Comparison of ENCODE assay signal across 9 cellular contexts in genomic region chr12:124938066-124938465, GRCh38. TPM values are rescaled to one million over a fixed set of nuclear protein-coding genes. Genes with fewer than 3 reads are reported as not detected.
DNase-seq lines count a peak whose midpoint lies in the region; ATAC-seq and TF ChIP-seq lines count a peak whose summit lies in the region.
"Had no signal": no experiment of that assay in that cellular context is flagged by ENCODE, and none has a peak within 500 bp of the region (broad histone marks: within the 10 kb centered on the region; RNA-seq: fewer than 3 reads in every experiment).

No MANE protein-coding gene starts in this region.

- H3K9me3 ChIP-seq in OCI-LY3 (ENCODE audit: insufficient read depth, low read length), result no peaks in the 10 kb centered on the region

- no peaks in the 10 kb centered on the region for H3K79me2 ChIP-seq in OCI-LY3 (ENCODE audit: low read length)

- no peak for TF ChIP-seq CTCF in OCI-LY3 (IDR thresholded peaks at IDR 0.05; ENCODE audit: low read depth, low read length)
- TF ChIP-seq CTCF in foreskin keratinocyte (conservative IDR thresholded peaks at IDR 0.05), result no peak

- H3K27ac ChIP-seq in OCI-LY3 (ENCODE audit: low read length) (peak overlapping the region; percentile 84), foreskin keratinocyte (peak overlapping the region; percentile 77), skin epidermis (peak overlapping the region in 20 of 21 experiments; percentile 33 to 89 (median 82))

- peak overlapping the region; percentile 77 for H3K4me3 ChIP-seq in OCI-LY3 (ENCODE audit: low read length)
- peak overlapping the region in 1 of 7 experiments; percentile 40 for H3K4me3 ChIP-seq in skin epidermis

- H3K27me3 ChIP-seq in OCI-LY3 (ENCODE audit: low read depth, low read length), result no peaks in the 10 kb centered on the region
- no peaks in the 10 kb centered on the region for H3K27me3 ChIP-seq in foreskin keratinocyte

- H4K20me1 ChIP-seq in OCI-LY3 (ENCODE audit: insufficient read depth, low read length), result no peaks in the 10 kb centered on the region

- H3K9ac ChIP-seq in OCI-LY3 (ENCODE audit: low read length), result peak overlapping the region; percentile 72

- H3K4me2 ChIP-seq in OCI-LY3 (ENCODE audit: low read length), result peak overlapping the region; percentile 69

- DNase-seq in foreskin keratinocyte (no peak), NCI-H1092 (lab: John Stamatoyannopoulos, UW) (no peak), germinal center (ENCODE audit: low spot score) (no peak)
- DNase-seq: NCI-H748 treated with DMSO at 0.1 percent for 48 hours had no signal

- no peaks in the 10 kb centered on the region for H3K36me3 ChIP-seq in OCI-LY3 (replicated peaks; ENCODE audit: low read depth, low read length)

- no peak overlapping the region for H2AFZ ChIP-seq in OCI-LY3 (ENCODE audit: low read depth, low read length)

- H3K4me1 ChIP-seq in OCI-LY3 (ENCODE audit: low read length) (peaks cover 19% of the 10 kb centered on the region), foreskin keratinocyte (peaks cover 9% of the 10 kb centered on the region)

- ATAC-seq in GM18498 (IDR thresholded peaks at IDR 0.05; ENCODE audit: unreplicated experiment) (peak; percentile 15), foreskin keratinocyte (no peak), GM19452 (IDR thresholded peaks at IDR 0.05; ENCODE audit: unreplicated experiment) (no peak), GM18519 (IDR thresholded peaks at IDR 0.05; ENCODE audit: low FRiP score, unreplicated experiment) (no peak)

RNA-seq across cellular contexts. Expression of gene UBC, which starts 23.6 kb away (rescaled TPM):
- 1,251 and 1,486 TPM in 2 replicates for total RNA-seq in foreskin keratinocyte
- polyA plus RNA-seq in foreskin keratinocyte, result 1,048 and 1,182 TPM in 2 replicates

RNA-seq across cellular contexts. Expression of gene DHX37, which starts 50.9 kb away (rescaled TPM):
- total RNA-seq in foreskin keratinocyte, result 24.8 and 27.7 TPM in 2 replicates
- 13.9 and 15.7 TPM in 2 replicates for polyA plus RNA-seq in foreskin keratinocyte

RNA-seq across cellular contexts. Expression of gene BRI3BP, which starts 55.4 kb away (rescaled TPM):
- 22.3 and 25.1 TPM in 2 replicates for total RNA-seq in foreskin keratinocyte
- polyA plus RNA-seq in foreskin keratinocyte, result 7.7 and 9.5 TPM in 2 replicates
